ENCODE assay signal across 25 cellular contexts in the genomic region with DNA sequence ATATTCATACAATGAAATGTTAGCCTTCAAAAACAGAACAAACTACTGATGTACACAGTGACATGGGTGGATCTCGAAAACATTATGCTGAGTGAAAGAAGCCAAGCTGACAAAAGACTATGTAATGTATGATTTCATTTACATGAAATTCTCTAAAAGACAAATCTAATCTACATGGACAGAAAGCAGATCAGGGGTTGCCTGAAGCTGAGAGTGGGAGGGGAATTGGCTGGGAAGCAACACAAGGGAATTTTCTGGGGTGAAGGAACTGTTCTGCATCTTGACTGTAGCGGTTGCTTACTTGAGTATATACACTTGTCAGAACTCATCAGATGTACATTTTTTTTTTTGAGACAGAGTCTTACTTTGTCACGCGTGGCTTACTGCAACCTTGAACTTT.
"Had no signal": no experiment of that assay in that cellular context is flagged by ENCODE, and none has a peak within 500 bp of the region (broad histone marks: within the 10 kb centered on the region; RNA-seq: fewer than 3 reads in every experiment).

No MANE protein-coding gene starts in this region.

- DNase-seq: activated CD4-positive, alpha-beta memory T cell treated with anti-CD3 and anti-CD28 coated beads, Interleukin-2, amount 10 ng/mL, durations not matched to agents 7 days and 5 days; activated CD4-positive, alpha-beta T cell treated with anti-CD3 and anti-CD28 coated beads, Interleukin-2, amount 50 U/mL, for 1 hour; activated CD4-positive, CD25-positive, alpha-beta regulatory T cell; activated gamma-delta T cell treated with Interleukin-2 at 50 U/mL for 16 hours; activated naive CD4-positive, alpha-beta T cell treated with anti-CD3 and anti-CD28 coated beads, Interleukin-2, amount 10 ng/mL, durations not matched to agents 7 days and 5 days; activated naive CD8-positive, alpha-beta T cell treated with anti-CD3 and anti-CD28 coated beads for 36 hours; activated T-cell treated with anti-CD3 and anti-CD28 coated beads for 4 hours; activated T-cell treated with anti-CD3 and anti-CD28 coated beads, Interleukin-2, amount 50 U/mL, for 72 hours; adrenal gland; aorta; caudate nucleus; NCI-H1092; NCI-H1417; NCI-H1694 treated with DMSO at 0.1 percent for 48 hours; NCI-H2029 treated with DMSO at 0.1 percent for 48 hours; NCI-H345; NCI-H510A; NCI-H526 treated with DMSO at 0.1 percent for 48 hours; SW 1271 had no signal

- H3K4me3 ChIP-seq: adrenal gland, breast epithelium, SK-N-MC had no signal

- H3K27me3 Mint-ChIP-seq: activated naive CD8-positive, alpha-beta T cell treated with anti-CD3 and anti-CD28 coated beads for 36 hours had no signal

- H3K27ac Mint-ChIP-seq: activated CD4-positive, alpha-beta memory T cell treated with anti-CD3 and anti-CD28 coated beads, Interleukin-2, amount 10 ng/mL, durations not matched to agents 7 days and 5 days; activated naive CD4-positive, alpha-beta T cell treated with anti-CD3 and anti-CD28 coated beads, Interleukin-2, amount 10 ng/mL, durations not matched to agents 7 days and 5 days; activated naive CD8-positive, alpha-beta T cell treated with anti-CD3 and anti-CD28 coated beads for 36 hours; activated T-cell treated with anti-CD3 and anti-CD28 coated beads, Interleukin-2, amount 50 U/mL, for 72 hours; activated T-helper 2 cell treated with anti-CD3 and anti-CD28 coated beads, Interferon-gamma antibody, Interleukin-2, Interleukin-4, amounts not matched to agents 10 μg/mL and 5 μg/mL and 100 μg/mL, durations not matched to agents 14 hours and 24 hours and 36 hours; T-helper 1 cell treated with Interleukin-12 subunit alpha and Interleukin-12 subunit beta and Interleukin-4 antibody, amounts not matched to agents 30 μg/mL and 1 μg/mL, for 36 hours had no signal

- H3K4me2 ChIP-seq: KMS-11 had no signal

- H3K36me3 Mint-ChIP-seq: activated naive CD4-positive, alpha-beta T cell treated with anti-CD3 and anti-CD28 coated beads, Interleukin-2, amount 10 ng/mL, durations not matched to agents 7 days and 5 days; activated naive CD8-positive, alpha-beta T cell treated with anti-CD3 and anti-CD28 coated beads for 36 hours had no signal

- H3K9ac ChIP-seq: KMS-11 had no signal

- H3K9me3 ChIP-seq: adrenal gland, breast epithelium had no signal

- H3K4me1 Mint-ChIP-seq: activated CD4-positive, alpha-beta memory T cell treated with anti-CD3 and anti-CD28 coated beads, Interleukin-2, amount 10 ng/mL, durations not matched to agents 7 days and 5 days; activated naive CD4-positive, alpha-beta T cell treated with anti-CD3 and anti-CD28 coated beads, Interleukin-2, amount 10 ng/mL, durations not matched to agents 7 days and 5 days had no signal

- H3K9me3 Mint-ChIP-seq: activated CD4-positive, alpha-beta memory T cell treated with anti-CD3 and anti-CD28 coated beads, Interleukin-2, amount 10 ng/mL, durations not matched to agents 7 days and 5 days; activated naive CD4-positive, alpha-beta T cell treated with anti-CD3 and anti-CD28 coated beads, Interleukin-2, amount 10 ng/mL, durations not matched to agents 7 days and 5 days; activated naive CD8-positive, alpha-beta T cell treated with anti-CD3 and anti-CD28 coated beads for 36 hours; activated T-cell treated with anti-CD3 and anti-CD28 coated beads, Interleukin-2, amount 50 U/mL, for 72 hours; activated T-helper 2 cell treated with anti-CD3 and anti-CD28 coated beads, Interferon-gamma antibody, Interleukin-2, Interleukin-4, amounts not matched to agents 10 μg/mL and 5 μg/mL and 100 μg/mL, durations not matched to agents 14 hours and 24 hours and 36 hours; T-helper 1 cell treated with Interleukin-12 subunit alpha and Interleukin-12 subunit beta and Interleukin-4 antibody, amounts not matched to agents 30 μg/mL and 1 μg/mL, for 36 hours had no signal

- ATAC-seq: activated T-cell treated with anti-CD3 and anti-CD28 coated beads, Interleukin-2, amount 50 U/mL, for 72 hours had no signal

- H3K27me3 ChIP-seq: adrenal gland, breast epithelium had no signal

- H3K4me3 Mint-ChIP-seq: activated CD4-positive, alpha-beta memory T cell treated with anti-CD3 and anti-CD28 coated beads, Interleukin-2, amount 10 ng/mL, durations not matched to agents 7 days and 5 days; activated naive CD4-positive, alpha-beta T cell treated with anti-CD3 and anti-CD28 coated beads, Interleukin-2, amount 10 ng/mL, durations not matched to agents 7 days and 5 days; activated naive CD8-positive, alpha-beta T cell treated with anti-CD3 and anti-CD28 coated beads for 36 hours; activated T-cell treated with anti-CD3 and anti-CD28 coated beads, Interleukin-2, amount 50 U/mL, for 72 hours; T-helper 1 cell treated with Interleukin-12 subunit alpha and Interleukin-12 subunit beta and Interleukin-4 antibody, amounts not matched to agents 30 μg/mL and 1 μg/mL, for 36 hours had no signal

- H3K4me1 ChIP-seq: adrenal gland, breast epithelium had no signal

- H3K36me3 ChIP-seq: adrenal gland, breast epithelium had no signal

- H3K27ac ChIP-seq: adrenal gland, breast epithelium, KMS-11, SK-N-MC, VCaP had no signal
